ENCODE assay signal across 8 cellular contexts in genomic region chr4:55547461-55547770, GRCh38. TPM values are rescaled to one million over a fixed set of nuclear protein-coding genes. Genes with fewer than 3 reads are reported as not detected.
DNase-seq lines count a peak whose midpoint lies in the region; ATAC-seq and TF ChIP-seq lines count a peak whose summit lies in the region.

No MANE protein-coding gene starts in this region.

- no peaks in the 10 kb centered on the region for H3K9me2 ChIP-seq in OCI-LY7 (ENCODE audit: insufficient read depth, low read length)

- H3K27me3 Mint-ChIP-seq in endodermal cell (ENCODE audit: insufficient read depth) (no peaks in the 10 kb centered on the region), naive B cell (peaks cover 0 to 8% (median 7%) of the 10 kb centered on the region in 3 donors)

- no TSS peak for BruUV-seq in OCI-LY7 (replicated peaks; lab: Mats Ljungman, UMichigan)

- peak overlapping the region; percentile 35 for H3K9ac ChIP-seq in endodermal cell (ENCODE audit: extremely low read depth, low read length, poor library complexity, severe bottlenecking)

- peak overlapping the region; percentile 97 for H3K4me2 ChIP-seq in OCI-LY7 (ENCODE audit: low read length)

- H3K27ac Mint-ChIP-seq in endodermal cell (peak overlapping the region; percentile 82), naive B cell (peak overlapping the region in 5 of 6 donors; percentile 24 to 89 (median 73))

- H2AFZ ChIP-seq in OCI-LY7 (ENCODE audit: low read length), result peak overlapping the region; percentile 92

- H3K4me1 ChIP-seq in OCI-LY7 (ENCODE audit: insufficient read depth, low read length, poor library complexity, severe bottlenecking) (peaks cover 7% of the 10 kb centered on the region), endodermal cell (ENCODE audit: control insufficient read depth, insufficient read depth, low read length) (no peaks in the 10 kb centered on the region)

- intact Hi-C loops in OCI-LY7 (cut with micrococcal nuclease; ENCODE audit: unreplicated experiment), result loop anchor here (1.0 to 5.0 kb wide), 4 partner anchors 152 to 400 kb away; partner anchors contain the start of genes CEP135, EXOC1, SRD5A3 and TMEM165

- H3K27ac ChIP-seq in OCI-LY7 (ENCODE audit: low read depth, low read length, poor library complexity, severe bottlenecking) (no peak overlapping the region), endodermal cell (ENCODE audit: low read depth, low read length) (peak overlapping the region; percentile 89)

- CTCF ChIA-PET in OCI-LY7 (lab: Charles Lee; ENCODE audit: unreplicated experiment), result no interaction called here

- H3K4me3 Mint-ChIP-seq in endodermal cell, result peak overlapping the region; percentile 88
- peak overlapping the region; percentile 88 to 99 (median 94) for H3K4me3 Mint-ChIP-seq in naive B cell

- DNase-seq in OCI-LY7 (ENCODE audit: low spot score), result no peak
- no peak for DNase-seq in endodermal cell
- DNase-seq in naive B cell, result no peak
- no peak for DNase-seq in NCI-H774 (lab: John Stamatoyannopoulos, UW)
- no peak for DNase-seq in mesenteric fat pad (ENCODE audit: low spot score)
- DNase-seq in HPDE6-E6E7 (ENCODE audit: extremely low spot score), result no peak

- POLR2A ChIA-PET in OCI-LY7 (lab: Charles Lee), result interaction anchor here (1.6 kb wide), 1 partner anchor 202 kb away, joined by 7 read pairs; the partner anchor contains the start of gene SRD5A3

- no peaks in the 10 kb centered on the region for H3K36me3 ChIP-seq in OCI-LY7 (ENCODE audit: insufficient read depth, low read length)
- H3K36me3 ChIP-seq in endodermal cell (ENCODE audit: control insufficient read depth, insufficient read depth, low read length), result no peaks in the 10 kb centered on the region

- TF ChIP-seq CTCF in OCI-LY7 (conservative IDR thresholded peaks at IDR 0.05; ENCODE audit: low read length) (no peak), endodermal cell (conservative IDR thresholded peaks at IDR 0.05) (no peak)

- H3K9me3 Mint-ChIP-seq in endodermal cell (peaks cover 3% of the 10 kb centered on the region), naive B cell (no peaks in the 10 kb centered on the region)

- H3K4me3 ChIP-seq in GM08714 (ENCODE audit: low read length), result peak overlapping the region; percentile 90
- H3K4me3 ChIP-seq in OCI-LY7 (ENCODE audit: low read depth, low read length, poor library complexity, severe bottlenecking), result peak overlapping the region; percentile 79
- peak overlapping the region; percentile 94 for H3K4me3 ChIP-seq in endodermal cell (ENCODE audit: low read length)

- no peaks in the 10 kb centered on the region for H3K27me3 ChIP-seq in endodermal cell (ENCODE audit: control insufficient read depth, insufficient read depth, low read length, poor library complexity, severe bottlenecking)

- H3K36me3 Mint-ChIP-seq in endodermal cell (ENCODE audit: low read depth) (no peaks in the 10 kb centered on the region), naive B cell (no peaks in the 10 kb centered on the region)

- 8% methylated on average over 8 to 10 of the region's 10 CpGs for WGBS in endodermal cell (ENCODE audit: insufficient coverage in 1 of 2, insufficient read length in 1 of 2), 2 experiments

- ATAC-seq in naive B cell (ENCODE audit: low read depth in 2 of 2), result no peak
- no peak for ATAC-seq in HG03045 (IDR thresholded peaks at IDR 0.05; ENCODE audit: unreplicated experiment)

- H3K9me3 ChIP-seq in OCI-LY7 (ENCODE audit: low read length) (peaks cover 4% of the 10 kb centered on the region; the same call in 1 of the 2 replicates), endodermal cell (ENCODE audit: control insufficient read depth, low read length) (no peaks in the 10 kb centered on the region)

- H3K79me2 ChIP-seq in OCI-LY7 (ENCODE audit: insufficient read depth, low read depth, low read length), result no peaks in the 10 kb centered on the region

- peaks cover 16% of the 10 kb centered on the region; the same call in 1 of the 2 replicates for H4K20me1 ChIP-seq in OCI-LY7 (ENCODE audit: insufficient read depth, low read length)

- peaks cover 36% of the 10 kb centered on the region for H3K4me1 Mint-ChIP-seq in endodermal cell
- peaks cover 0 to 15% (median 14%) of the 10 kb centered on the region in 3 donors for H3K4me1 Mint-ChIP-seq in naive B cell

RNA-seq across cellular contexts. Expression of gene CLOCK, which starts 0.7 kb away (rescaled TPM):
- 1.9 and 2.0 TPM in 2 replicates for total RNA-seq in OCI-LY7 (2014; rRNA removed; shearing (Covaris generic))
- 5.1 and 9.0 TPM in 2 replicates for total RNA-seq in OCI-LY7 (2022)
- total RNA-seq in endodermal cell, result 10 to 100 TPM; 22.9 to 25.1 TPM
- 12.2 TPM for polyA plus RNA-seq in endodermal cell (2013, experiment 1 of 2)
- 13.8 TPM for polyA plus RNA-seq in endodermal cell (2013, experiment 2 of 2)
- 1 to 10 TPM; 1.3 to 6.0 (median 4.7) TPM for polyA plus RNA-seq in naive B cell (ENCODE audit: low read depth in 6 of 6)
- 39.5 TPM for total RNA-seq in mesenteric fat pad

RNA-seq across cellular contexts. Expression of gene PDCL2, which starts 44.6 kb away (rescaled TPM):
- not detected in 2 replicates for total RNA-seq in OCI-LY7 (2014; rRNA removed; shearing (Covaris generic))
- total RNA-seq in OCI-LY7 (2022), result not detected in 2 replicates
- not detected for total RNA-seq in endodermal cell
- polyA plus RNA-seq in endodermal cell (2013, experiment 1 of 2), result not detected
- not detected for polyA plus RNA-seq in endodermal cell (2013, experiment 2 of 2)
- polyA plus RNA-seq in naive B cell (ENCODE audit: low read depth in 6 of 6), result not detected
- total RNA-seq in mesenteric fat pad, result not detected
